ENCODE assay signal across 8 cellular contexts in genomic region chrX:76148011-76148665, GRCh38. TPM values are rescaled to one million over a fixed set of nuclear protein-coding genes. Genes with fewer than 3 reads are reported as not detected.
DNase-seq lines count a peak whose midpoint lies in the region; ATAC-seq, FAIRE-seq and TF ChIP-seq lines count a peak whose summit lies in the region.

No MANE protein-coding gene starts in this region.

- H3K27me3 ChIP-seq in HepG2 (ENCODE audit: control insufficient read depth in 1 of 2, insufficient read depth in 2 of 2, low read length in 2 of 2) = no peaks in the 10 kb centered on the region
- H3K27me3 ChIP-seq in thyroid gland = no peaks in the 10 kb centered on the region

- H3K79me2 ChIP-seq in HepG2 (ENCODE audit: insufficient read depth, low read length) = no peaks in the 10 kb centered on the region

- ATAC-seq in HepG2 (no peak), GM18511 (IDR thresholded peaks at IDR 0.05; ENCODE audit: unreplicated experiment) (no peak)

- intact Hi-C loops in HepG2 (cut with micrococcal nuclease; ENCODE audit: unreplicated experiment) (loop anchor here (5.0 kb wide), 1 partner anchor 104 kb away; no protein-coding TSS in a partner anchor), thyroid gland (cut with DNase I) (no loop called here)

- FAIRE-seq in HepG2 (lab: Jason Lieb, UNC) = no peak

- BruUV-seq in HepG2 (replicated peaks; lab: Mats Ljungman, UMichigan) = no TSS peak

- TF ChIP-seq EP300 in HepG2 (IDR thresholded peaks at IDR 0.05; ENCODE audit: low read depth in 2 of 2, low read length in 2 of 2) = no peak
- TF ChIP-seq EP300 in HepG2 (CRISPR knock-in tag; IDR thresholded peaks at IDR 0.05; ENCODE audit: borderline replicate concordance) = no peak

- WGBS in HepG2 (ENCODE audit: low lambda C conversion rate) = 0% methylated on average over 6 of the region's 6 CpGs
- WGBS in thyroid gland, 2 donors = 15 to 20% methylated on average over 5 of the region's 6 CpGs

- H3K4me2 ChIP-seq in HepG2 (ENCODE audit: low read depth, low read length) = peak overlapping the region; percentile 87

- no peaks in the 10 kb centered on the region for H4K20me1 ChIP-seq in HepG2 (ENCODE audit: insufficient read depth, low read length)

- H3K4me1 ChIP-seq in HepG2 (ENCODE audit: insufficient read depth, low read length) (no peaks in the 10 kb centered on the region), thyroid gland (peaks cover 18 to 19% of the 10 kb centered on the region in 2 donors)

- H3K36me3 ChIP-seq in HepG2 (replicated peaks in 1 of 2; ENCODE audit: control insufficient read depth in 1 of 2, insufficient read depth in 2 of 2, low read length in 2 of 2) (no peaks in the 10 kb centered on the region), thyroid gland (no peaks in the 10 kb centered on the region)

- POLR2A ChIA-PET in HepG2 (lab: Yijun Ruan, JAX) = interaction anchor here (1.2 kb wide), 1 partner anchor 26 kb away, joined by 6 read pairs; the partner anchor contains the start of gene PBDC1

- no peak for TF ChIP-seq POLR2A in HepG2 (IDR thresholded peaks at IDR 0.05; ENCODE audit: insufficient read depth in 1 of 2, low read depth in 2 of 2, low read length in 2 of 2)
- TF ChIP-seq POLR2A in thyroid gland (IDR thresholded peaks at IDR 0.05) = no peak

- in situ Hi-C loops in ACHN (cut with HindIII; ENCODE audit: low pct_ligation_motif_present, low pct_unique_long_range_greater_than_20kb, low sequenced_read_pairs) (no loop called here), HepG2 (cut with HindIII; ENCODE audit: extremely low pct_ligation_motif_present, low pct_unique_long_range_greater_than_20kb) (no loop called here)

- H2AFZ ChIP-seq in HepG2 (ENCODE audit: low read length) = peak overlapping the region; percentile 54

- peak overlapping the region; percentile 63 for H3K27ac ChIP-seq in HepG2 (ENCODE audit: extremely low read length, insufficient read depth, low read length)
- H3K27ac ChIP-seq in thyroid gland = peak overlapping the region; percentile 70 to 86 (median 80)

- DNase-seq in ACHN = peak; percentile 23
- DNase-seq in HS-5 (ENCODE audit: low read depth) = peak; percentile 19
- peak; percentile 15 for DNase-seq in amniotic epithelial cell (ENCODE audit: low read depth)
- peak; percentile 1 for DNase-seq in HepG2 (ENCODE audit: low spot score)
- peak; percentile 34 to 38 for DNase-seq in thyroid gland
- no peak for DNase-seq in NCI-H2081 treated with DMSO at 0.1 percent for 48 hours (lab: John Stamatoyannopoulos, UW)
- no peak for DNase-seq in NCI-H2171 (lab: John Stamatoyannopoulos, UW)

- H3K4me3 ChIP-seq in HepG2 (replicated peaks in 1 of 3; ENCODE audit: insufficient read depth in 1 of 3, low read depth in 2 of 3, low read length in 3 of 3) (peak overlapping the region; percentile 49 to 64 (median 54)), thyroid gland (replicated peaks in 1 of 3) (no peak overlapping the region)

- CTCF ChIA-PET in HepG2 (lab: Yijun Ruan, JAX; ENCODE audit: low intra/inter-chr PET ratio, low total read pairs) = no interaction called here

- peak overlapping the region; percentile 60 for H3K9ac ChIP-seq in HepG2 (ENCODE audit: insufficient read depth, low read depth, low read length)

- no peak for TF ChIP-seq CTCF in HepG2 (CRISPR knock-in tag; IDR thresholded peaks at IDR 0.05)
- TF ChIP-seq CTCF in thyroid gland (IDR thresholded peaks at IDR 0.05) = no peak

- TF ChIP-seq RAD21 in HepG2 (CRISPR knock-in tag; IDR thresholded peaks at IDR 0.05) = no peak

- H3K9me3 ChIP-seq in HepG2 (ENCODE audit: low read length) = no peaks in the 10 kb centered on the region
- H3K9me3 ChIP-seq in thyroid gland = no peaks in the 10 kb centered on the region

TF ChIP-seq in HepG2, 621 proteins besides CTCF, POLR2A, EP300 and RAD21:
- TF ChIP-seq NFYB (CRISPR knock-in tag; IDR thresholded peaks at IDR 0.05) = no peak
- no peak for TF ChIP-seq ZNF782 (CRISPR knock-in tag; IDR thresholded peaks at IDR 0.05; ENCODE audit: borderline replicate concordance)
- no peak for TF ChIP-seq CHD2 (IDR thresholded peaks at IDR 0.05; ENCODE audit: low read depth, low read length)
- TF ChIP-seq ZNF431 (CRISPR knock-in tag; IDR thresholded peaks at IDR 0.05; ENCODE audit: borderline replicate concordance, low read depth) = no peak

RNA-seq across cellular contexts. Expression of gene PBDC1, which starts 24.7 kb away (rescaled TPM):
- total RNA-seq in HepG2 (2016; rRNA removed; fragmentation: Illumina TruSeq; extraction: Trizol) (24.7 and 43.4 TPM in 2 replicates), thyroid gland (10 to 100 TPM in 3 of 4 donors, 1 to 10 TPM in 1; 8.9 to 20.2 (median 15.3) TPM)
- 4.4 and 4.7 TPM in 2 replicates for total RNA-seq in HepG2 (2016; cell fraction: cytosol; rRNA removed; fragmentation: Illumina TruSeq; extraction: Trizol; ENCODE audit: low read depth)
- total RNA-seq in HepG2 (2016; cell fraction: insoluble cytoplasmic fraction; rRNA removed; fragmentation: Illumina TruSeq; extraction: Trizol) = 26.3 and 44.5 TPM in 2 replicates
- 7.1 and 7.5 TPM in 2 replicates for total RNA-seq in HepG2 (2016; cell fraction: membrane; rRNA removed; fragmentation: Illumina TruSeq; extraction: Trizol)
- 13.4 and 16.7 TPM in 2 replicates for total RNA-seq in HepG2 (2016; cell fraction: nucleus; rRNA removed; fragmentation: Illumina TruSeq; extraction: Trizol)
- 22.2 and 22.8 TPM in 2 replicates for polyA plus RNA-seq in HepG2 (2011; rRNA removed)
- polyA plus RNA-seq in HepG2 (2011; cell fraction: cytosol; rRNA removed) = 16.4 and 23.1 TPM in 2 replicates
- polyA plus RNA-seq in HepG2 (2011; cell fraction: nucleus; rRNA removed) = 6.7 and 9.0 TPM in 2 replicates
- polyA plus RNA-seq in HepG2 (2012) = 38.3 and 44.2 TPM in 2 replicates
- polyA plus RNA-seq in HepG2 (2016; cell fraction: cytosol; fragmentation: Illumina TruSeq; extraction: Trizol; ENCODE audit: low read depth) = 6.5 TPM in 2 replicates
- polyA plus RNA-seq in HepG2 (2016; cell fraction: insoluble cytoplasmic fraction; fragmentation: Illumina TruSeq; extraction: Trizol; ENCODE audit: low read depth) = 76.8 and 85.6 TPM in 2 replicates
- polyA plus RNA-seq in HepG2 (2016; cell fraction: membrane; fragmentation: Illumina TruSeq; extraction: Trizol; ENCODE audit: low read depth) = 7.2 and 10.0 TPM in 2 replicates
- polyA plus RNA-seq in HepG2 (2016; cell fraction: nucleus; fragmentation: Illumina TruSeq; extraction: Trizol; ENCODE audit: insufficient read depth, low read depth) = 28.3 and 28.6 TPM in 2 replicates
- polyA minus RNA-seq in HepG2 (2011; rRNA and poly(A)+ RNA removed; ENCODE audit: low replicate concordance) = 20.6 TPM in 1 of 2 replicates, not detected in the other
- polyA minus RNA-seq in HepG2 (2011; cell fraction: cytosol; rRNA and poly(A)+ RNA removed) = 10.9 and 12.7 TPM in 2 replicates
- polyA minus RNA-seq in HepG2 (2011; cell fraction: nucleus; rRNA and poly(A)+ RNA removed) = 6.2 and 7.6 TPM in 2 replicates

Comparison
In these comparisons a context has a peak if more than half of its experiments do, and no peak if none do; other contexts are left out.
1. DNase-seq: peak in ACHN (single experiment), HS-5 (single experiment), amniotic epithelial cell (single experiment), HepG2 (single experiment) and thyroid gland (2 of 2); none in NCI-H2081 treated with DMSO at 0.1 percent for 48 hours (single experiment) and NCI-H2171 (single experiment).
2. H3K4me3 ChIP-seq: peak in HepG2 (3 of 3); none in thyroid gland (0 of 3).